ENCODE assay signal across 8 cellular contexts in genomic region chr5:75050415-75050814, GRCh38. TPM values are rescaled to one million over a fixed set of nuclear protein-coding genes. Genes with fewer than 3 reads are reported as not detected.
DNase-seq lines count a peak whose midpoint lies in the region; ATAC-seq and TF ChIP-seq lines count a peak whose summit lies in the region.

No MANE protein-coding gene starts in this region.

- H3K27me3 Mint-ChIP-seq in activated T-cell treated with anti-CD3 and anti-CD28 coated beads, Interleukin-2, amount 50 U/mL, for 4 hours (ENCODE audit: low read depth) = peaks cover 6% of the 10 kb centered on the region

- TF ChIP-seq CTCF in AG09319 (IDR thresholded peaks at IDR 0.05; ENCODE audit: low read depth, low read length) (peak; percentile 11), GM12875 (IDR thresholded peaks at IDR 0.05; ENCODE audit: borderline replicate concordance, insufficient read depth, low read depth, low read length) (peak; percentile 56), transverse colon (IDR thresholded peaks at IDR 0.05) (no peak)

- no peak for TF ChIP-seq EP300 in transverse colon (IDR thresholded peaks at IDR 0.05; ENCODE audit: low read depth)

- H3K4me3 Mint-ChIP-seq in activated T-cell treated with anti-CD3 and anti-CD28 coated beads, Interleukin-2, amount 50 U/mL, for 4 hours = peak overlapping the region; percentile 92

- intact Hi-C loops in transverse colon (cut with DNase I; ENCODE audit: low total_unique reads) = loop anchor here (10.0 kb wide), 1 partner anchor 624 kb away; no protein-coding TSS in a partner anchor

- DNase-seq in AG09319 (ENCODE audit: extremely low read depth, low read depth) = no peak
- no peak for DNase-seq in activated T-cell treated with anti-CD3 and anti-CD28 coated beads, Interleukin-2, amount 50 U/mL, for 4 hours
- peak; percentile 27 for DNase-seq in hepatic stellate cell (ENCODE audit: low spot score)
- no peak for DNase-seq in transverse colon
- DNase-seq in activated CD8-positive, alpha-beta memory T cell treated with anti-CD3 and anti-CD28 coated beads, Interleukin-2, amount 50 U/mL, for 48 hours = no peak
- no peak for DNase-seq in cortex of kidney (lab: John Stamatoyannopoulos, UW)
- no peak for DNase-seq in activated gamma-delta T cell (lab: John Stamatoyannopoulos, UW)

- no peaks in the 10 kb centered on the region for H3K27me3 ChIP-seq in transverse colon

- 86 to 100% methylated on average over 1 to 11 of the region's 11 CpGs for WGBS in transverse colon (ENCODE audit: low coverage in 1 of 2), 2 donors

- H3K4me3 ChIP-seq in GM12875 (ENCODE audit: low read depth, low read length) = no peak overlapping the region
- no peak overlapping the region for H3K4me3 ChIP-seq in transverse colon

- peaks cover 74% of the 10 kb centered on the region for H3K4me1 Mint-ChIP-seq in activated T-cell treated with anti-CD3 and anti-CD28 coated beads, Interleukin-2, amount 50 U/mL, for 4 hours (ENCODE audit: low read depth)

- H3K4me1 ChIP-seq in transverse colon = peaks cover 11 to 40% (median 34%) of the 10 kb centered on the region in 4 donors

- peak; percentile 24 to 27 for ATAC-seq in activated T-cell treated with anti-CD3 and anti-CD28 coated beads, Interleukin-2, amount 50 U/mL, for 4 hours

- in situ Hi-C loops in transverse colon (cut with MboI; ENCODE audit: low pct_ligation_motif_present in 1 of 4, low pct_unique_long_range_greater_than_20kb in 1 of 4, low sequenced_read_pairs in 3 of 4) = no loop called here

- H3K27ac ChIP-seq in transverse colon = no peak overlapping the region

- H3K36me3 ChIP-seq in transverse colon = no peaks in the 10 kb centered on the region

- H3K36me3 Mint-ChIP-seq in activated T-cell treated with anti-CD3 and anti-CD28 coated beads, Interleukin-2, amount 50 U/mL, for 4 hours (ENCODE audit: insufficient read depth) = peaks cover 5% of the 10 kb centered on the region

- H3K9me3 ChIP-seq in transverse colon = no peaks in the 10 kb centered on the region

- TF ChIP-seq POLR2A in transverse colon (IDR thresholded peaks at IDR 0.05) = no peak

- no peaks in the 10 kb centered on the region for H3K9me3 Mint-ChIP-seq in activated T-cell treated with anti-CD3 and anti-CD28 coated beads, Interleukin-2, amount 50 U/mL, for 4 hours

RNA-seq across cellular contexts. Expression of gene GCNT4, which starts 1.9 kb away (rescaled TPM):
- total RNA-seq in activated T-cell treated with anti-CD3 and anti-CD28 coated beads, Interleukin-2, amount 50 U/mL, for 4 hours = 1 to 10 TPM; 1.1 to 1.3 (median 1.2) TPM
- 10 to 100 TPM in 1 of 4 donors, 1 to 10 TPM in 3; 1.1 to 12.5 (median 2.7) TPM for total RNA-seq in transverse colon

Comparison
In these comparisons a context has a peak if more than half of its experiments do, and no peak if none do; other contexts are left out.
1. CTCF ChIP-seq: peak in AG09319 (single experiment) and GM12875 (single experiment); none in transverse colon (0 of 5).